In the genomic region with DNA sequence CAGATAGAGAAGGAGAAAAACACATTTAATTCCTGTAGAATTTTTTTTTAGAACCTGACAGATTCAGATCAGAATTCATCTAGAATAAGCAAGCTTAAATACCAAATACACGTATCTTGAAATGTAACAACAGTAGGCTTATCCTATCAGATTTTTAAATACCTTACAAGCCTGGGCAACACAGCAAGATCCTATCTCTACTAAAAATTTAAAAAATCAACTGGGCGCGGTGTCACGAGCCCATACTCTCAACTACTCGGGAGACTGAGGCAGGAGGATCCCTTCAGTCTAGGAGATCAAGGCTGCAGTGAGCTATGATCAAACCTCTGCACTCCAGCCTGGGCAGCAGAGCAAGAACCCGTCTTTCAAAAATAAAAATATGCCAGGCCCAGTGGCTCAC, we compare ENCODE assay signal across 28 cellular contexts.
"Had no signal": no experiment of that assay in that cellular context is flagged by ENCODE, and none has a peak within 500 bp of the region (broad histone marks: within the 10 kb centered on the region; RNA-seq: fewer than 3 reads in every experiment).

No MANE protein-coding gene starts in this region.

- ATAC-seq: activated CD4-positive, alpha-beta T cell treated with anti-CD3 and anti-CD28 coated beads for 36 hours; activated CD8-positive, alpha-beta memory T cell treated with anti-CD3 and anti-CD28 coated beads, Interleukin-2, amount 10 ng/mL, durations not matched to agents 7 days and 5 days; activated CD8-positive, alpha-beta T cell treated with anti-CD3 and anti-CD28 coated beads, Interleukin-2, amount 10 ng/mL, durations not matched to agents 7 days and 5 days; activated naive CD8-positive, alpha-beta T cell treated with anti-CD3 and anti-CD28 coated beads, Interleukin-2, amount 50 U/mL, for 24 hours; body of pancreas; effector memory CD8-positive, alpha-beta T cell; foreskin keratinocyte; gastrocnemius medialis had no signal

- H3K36me3 ChIP-seq: adrenal gland had no signal

- H3K27me3 ChIP-seq: adrenal gland, body of pancreas, esophagus muscularis mucosa, foreskin keratinocyte, gastrocnemius medialis had no signal

- H3K4me1 ChIP-seq: adrenal gland, foreskin keratinocyte, gastrocnemius medialis had no signal

- H3K27ac ChIP-seq: adrenal gland, body of pancreas, esophagus muscularis mucosa, foreskin keratinocyte, gastrocnemius medialis had no signal

- DNase-seq: activated CD4-positive, alpha-beta memory T cell treated with anti-CD3 and anti-CD28 coated beads for 36 hours; activated CD4-positive, alpha-beta T cell treated with anti-CD3 and anti-CD28 coated beads for 36 hours; activated CD4-positive, alpha-beta T cell treated with anti-CD3 and anti-CD28 coated beads, Interleukin-2, amount 10 ng/mL, durations not matched to agents 24 days and 14 days; activated CD4-positive, CD25-positive, alpha-beta regulatory T cell; activated CD4-positive, CD25-positive, alpha-beta regulatory T cell treated with anti-CD3 and anti-CD28 coated beads, Interleukin-2, amount 50 U/mL, for 72 hours; activated CD8-positive, alpha-beta memory T cell treated with anti-CD3 and anti-CD28 coated beads, Interleukin-2, amount 10 ng/mL, durations not matched to agents 7 days and 5 days; activated CD8-positive, alpha-beta memory T cell treated with anti-CD3 and anti-CD28 coated beads, Interleukin-2, amount 50 U/mL, for 4 hours; activated CD8-positive, alpha-beta T cell treated with anti-CD3 and anti-CD28 coated beads, Interleukin-2, amount 10 ng/mL, durations not matched to agents 7 days and 5 days; activated effector memory CD4-positive, alpha-beta T cell treated with anti-CD3 and anti-CD28 coated beads, Interleukin-2, amount 50 U/mL, for 16 hours; activated naive CD4-positive, alpha-beta T cell treated with anti-CD3 and anti-CD28 coated beads for 36 hours; activated naive CD8-positive, alpha-beta T cell treated with anti-CD3 and anti-CD28 coated beads for 36 hours; activated naive CD8-positive, alpha-beta T cell treated with anti-CD3 and anti-CD28 coated beads, Interleukin-2, amount 50 U/mL, for 24 hours; activated T-cell treated with anti-CD3 and anti-CD28 coated beads, Interleukin-2, amount 50 U/mL, for 1 hour; activated T-cell treated with anti-CD3 and anti-CD28 coated beads, Interleukin-2, amount 50 U/mL, for 48 hours; adrenal gland; amygdala; aorta; body of pancreas; caudate nucleus; cortex of kidney; dermis blood vessel endothelial cell; effector CD4-positive, alpha-beta T cell; effector memory CD8-positive, alpha-beta T cell; erythroblast; foreskin keratinocyte; gastrocnemius medialis; T-helper 2 cell had no signal

- H3K9me3 ChIP-seq: adrenal gland, body of pancreas, esophagus muscularis mucosa, gastrocnemius medialis had no signal

- H3K4me3 ChIP-seq: adrenal gland, body of pancreas, esophagus muscularis mucosa, gastrocnemius medialis had no signal
